Comparison of ENCODE assay signal across 1 cellular context in the genomic region with DNA sequence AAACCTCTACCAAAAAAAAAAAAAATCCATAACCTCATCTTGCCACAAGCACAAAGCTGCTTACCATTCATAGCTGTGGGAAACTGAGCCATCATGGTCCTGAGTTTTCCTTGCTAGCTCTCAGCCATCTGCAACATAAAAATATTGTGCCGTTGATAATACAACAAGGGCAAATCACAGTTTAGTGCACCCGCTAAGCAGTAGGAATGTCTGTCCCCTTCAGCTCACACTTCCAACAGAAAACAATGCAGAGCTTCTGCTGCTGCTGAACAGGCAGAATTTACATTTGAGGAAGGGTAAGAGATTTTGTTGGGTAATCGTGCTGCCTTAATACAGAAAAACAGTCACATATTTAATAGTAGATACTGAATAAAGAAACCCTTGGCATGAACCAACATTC.
TF ChIP-seq lines count a peak whose summit lies in the region.

No MANE protein-coding gene starts in this region.

TF ChIP-seq in GM12878, 131 proteins besides CTCF, POLR2A, EP300 and RAD21 (continued from another document):
- TF ChIP-seq MLLT1 (IDR thresholded peaks at IDR 0.05) (no peak), ZBED1 (IDR thresholded peaks at IDR 0.05; ENCODE audit: borderline replicate concordance) (no peak), USF1 (IDR thresholded peaks at IDR 0.05; ENCODE audit: borderline replicate concordance, extremely low read length, insufficient read depth, low read depth, low read length) (no peak), DPF2 (IDR thresholded peaks at IDR 0.05) (no peak), NFXL1 (IDR thresholded peaks at IDR 0.05; ENCODE audit: borderline replicate concordance) (no peak), RCOR1 (conservative IDR thresholded peaks at IDR 0.05; ENCODE audit: low read depth, low read length) (no peak), MEF2B (IDR thresholded peaks at IDR 0.05; ENCODE audit: partially characterized antibody, poor library complexity, severe bottlenecking) (no peak), HCFC1 (IDR thresholded peaks at IDR 0.05; ENCODE audit: low read length) (no peak), E4F1 (IDR thresholded peaks at IDR 0.05; ENCODE audit: borderline replicate concordance, partially characterized antibody) (no peak), CHD1 (IDR thresholded peaks at IDR 0.05; ENCODE audit: low read depth, low read length) (no peak)
